8 cellular contexts compared by ENCODE assay signal in the genomic region with DNA sequence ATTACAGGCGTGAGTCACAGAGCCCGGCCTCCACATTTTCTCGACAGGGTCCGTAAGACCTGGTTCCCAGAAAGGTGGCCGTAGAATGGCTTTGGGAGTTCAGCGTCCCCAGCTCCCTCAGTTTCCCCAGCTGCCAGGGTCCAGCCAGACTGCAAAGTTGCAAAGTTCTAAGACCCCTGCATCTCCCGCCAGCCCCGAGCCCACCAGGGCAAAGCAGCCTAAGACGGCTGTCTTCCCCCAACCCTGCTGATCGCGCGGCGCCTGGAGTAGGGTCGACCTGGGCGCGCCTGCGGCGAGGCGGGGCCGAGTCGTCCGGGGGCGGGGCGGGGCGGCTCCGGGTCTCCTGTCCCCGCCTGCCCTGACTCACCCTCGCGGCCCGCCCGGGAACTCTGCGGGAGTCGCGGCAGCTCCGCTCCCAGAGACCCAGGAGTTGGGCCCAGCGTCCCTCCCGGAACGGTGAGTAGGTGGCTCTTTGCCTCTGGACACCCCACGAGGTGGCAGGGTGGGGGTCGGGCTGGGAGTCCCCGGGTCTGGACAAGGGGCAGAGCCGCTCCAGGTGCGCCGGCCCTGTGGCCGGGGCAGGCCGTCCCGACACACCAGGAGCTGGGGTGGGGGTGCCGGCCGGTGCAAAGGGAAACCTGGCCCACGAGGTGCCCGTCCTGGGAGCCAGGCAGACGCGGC. TPM values are rescaled to one million over a fixed set of nuclear protein-coding genes. Genes with fewer than 3 reads are reported as not detected.
DNase-seq lines count a peak whose midpoint lies in the region; ATAC-seq, FAIRE-seq and TF ChIP-seq lines count a peak whose summit lies in the region.

LRRC8E (plus strand) TSS at position 366 of the 681 bp plus-strand sequence. CDS start 7,094 bp downstream, outside the sequence.

- peak; percentile 44 for DNase-seq in GM04504 (ENCODE audit: low read depth)
- DNase-seq in RCC 7860 (ENCODE audit: low spot score): peak; percentile 56
- DNase-seq in dermis blood vessel endothelial cell: peak; percentile 52
- peak; percentile 35 to 41 for DNase-seq in lung microvascular endothelial cell (ENCODE audit: low read depth in 2 of 2)
- peak; percentile 90 for DNase-seq in upper lobe of right lung
- no peak for DNase-seq in GM19239 (ENCODE audit: insufficient read length, low spot score)
- DNase-seq in gastrocnemius medialis: no peak

- TF ChIP-seq CTCF in upper lobe of right lung (IDR thresholded peaks at IDR 0.05) (no peak), gastrocnemius medialis (IDR thresholded peaks at IDR 0.05 in 4 of 5, conservative IDR thresholded peaks at IDR 0.05 in 1 of 5) (no peak)

- no peak for TF ChIP-seq POLR2A in gastrocnemius medialis (IDR thresholded peaks at IDR 0.05)

- H3K4me1 ChIP-seq in upper lobe of right lung (peaks cover 7% of the 10 kb centered on the region), gastrocnemius medialis (no peaks in the 10 kb centered on the region)

- in situ Hi-C loops in gastrocnemius medialis (cut with MboI; ENCODE audit: low sequenced_read_pairs in 4 of 4): no loop called here

- no peaks in the 10 kb centered on the region for H3K9me3 ChIP-seq in upper lobe of right lung
- no peaks in the 10 kb centered on the region for H3K9me3 ChIP-seq in gastrocnemius medialis

- intact Hi-C loops in upper lobe of right lung (cut with DNase I): no loop called here
- intact Hi-C loops in gastrocnemius medialis (cut with DNase I; ENCODE audit: low total_unique reads): no loop called here

- H3K27ac ChIP-seq in upper lobe of right lung (peak within 1 kb of the TSS; percentile 55), gastrocnemius medialis (no peak within 1 kb of the TSS)

- H3K27me3 ChIP-seq in upper lobe of right lung (peaks cover 14% of the 10 kb centered on the region), gastrocnemius medialis (peaks cover 18 to 29% (median 22%) of the 10 kb centered on the region in 3 donors)

- FAIRE-seq in RCC 7860 (lab: Jason Lieb, UNC) (no peak), GM19239 (lab: Jason Lieb, UNC) (no peak)

- no peaks in the 10 kb centered on the region for H3K36me3 ChIP-seq in upper lobe of right lung
- no peaks in the 10 kb centered on the region for H3K36me3 ChIP-seq in gastrocnemius medialis

- peak; percentile 97 for ATAC-seq in upper lobe of right lung
- no peak for ATAC-seq in HG02798 (IDR thresholded peaks at IDR 0.05; ENCODE audit: poor library complexity, unreplicated experiment)
- no peak for ATAC-seq in gastrocnemius medialis

- peak within 1 kb of the TSS; percentile 53 for H3K4me3 ChIP-seq in upper lobe of right lung
- no peak within 1 kb of the TSS for H3K4me3 ChIP-seq in gastrocnemius medialis

RNA-seq across cellular contexts. Expression of gene LRRC8E, which starts in this region (rescaled TPM):
- total RNA-seq in dermis blood vessel endothelial cell: 0.51 TPM in 2 replicates
- under 0.01 and 0.65 TPM in 2 replicates for total RNA-seq in lung microvascular endothelial cell
- 11.0 TPM for total RNA-seq in upper lobe of right lung
- total RNA-seq in gastrocnemius medialis: 1 to 10 TPM in 1 of 4 donors, not detected in 3; 2.1 TPM

Comparison
In these comparisons a context has a peak if more than half of its experiments do, and no peak if none do; other contexts are left out.
1. Peak in DNase-seq in dermis blood vessel endothelial cell; RNA of the gene not detected or under 1 TPM.
2. Peak in DNase-seq in lung microvascular endothelial cell; RNA of the gene not detected or under 1 TPM.
3. DNase-seq: peak in GM04504 (single experiment), RCC 7860 (single experiment) and upper lobe of right lung (single experiment); none in GM19239 (single experiment) and gastrocnemius medialis (0 of 2).